In the genomic region with DNA sequence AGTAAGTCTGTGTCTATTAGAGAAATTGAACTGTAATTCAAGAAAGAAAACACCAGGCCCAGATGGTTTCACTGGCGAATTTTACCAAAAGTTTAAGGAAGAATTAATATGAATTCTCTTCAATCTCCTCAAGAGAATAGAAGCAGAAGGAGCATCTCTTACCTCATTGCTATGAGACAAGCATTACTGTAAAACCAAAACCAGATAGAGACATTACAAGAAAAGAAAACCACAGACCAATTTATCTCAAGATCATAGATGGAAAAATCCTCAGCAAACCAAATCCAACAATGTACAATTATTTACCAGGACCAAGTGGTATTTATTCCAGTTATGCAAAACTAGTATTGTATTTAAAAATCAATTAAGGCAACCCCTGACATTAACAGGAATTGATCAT, we compare ENCODE assay signal across 10 cellular contexts.
"Had no signal": no experiment of that assay in that cellular context is flagged by ENCODE, and none has a peak within 500 bp of the region (broad histone marks: within the 10 kb centered on the region; RNA-seq: fewer than 3 reads in every experiment).

No MANE protein-coding gene starts in this region.

- FAIRE-seq: HepG2 had no signal

- H3K9me3 Mint-ChIP-seq: IgD-negative memory B cell had no signal

- H3K27ac ChIP-seq: GM23248, HL-60, KMS-11 had no signal

- H3K4me3 ChIP-seq: GM23248, HAP-1 had no signal

- H3K36me3 ChIP-seq: HAP-1 had no signal

- H3K27me3 Mint-ChIP-seq: IgD-negative memory B cell had no signal

- H3K27ac Mint-ChIP-seq: IgD-negative memory B cell had no signal

- DNase-seq: GM23248, GOT3, H7, KBM-7 had no signal

- ATAC-seq: HCT116, HepG2 had no signal

- H3K9ac ChIP-seq: GM23248, KMS-11 had no signal

- H2AFZ ChIP-seq: GM23248 had no signal

- H3K4me3 Mint-ChIP-seq: IgD-negative memory B cell had no signal

- H3K4me2 ChIP-seq: KMS-11 had no signal

- H3K9me3 ChIP-seq: HAP-1 had no signal
